Comparison of ENCODE assay signal across 8 cellular contexts in genomic region chrX:106862972-106863688, GRCh38. TPM values are rescaled to one million over a fixed set of nuclear protein-coding genes. Genes with fewer than 3 reads are reported as not detected.
DNase-seq lines count a peak whose midpoint lies in the region; ATAC-seq and TF ChIP-seq lines count a peak whose summit lies in the region.

No MANE protein-coding gene starts in this region.

- no TSS peak for BruUV-seq in mammary epithelial cell (replicated peaks; lab: Mats Ljungman, UMichigan)

- H3K36me3 ChIP-seq in mammary epithelial cell (ENCODE audit: insufficient read depth, low read length), result no peaks in the 10 kb centered on the region
- peaks cover 0 to 13% of the 10 kb centered on the region in 2 experiments for H3K36me3 ChIP-seq in mesenchymal stem cell (ENCODE audit: control insufficient read depth in 1 of 2, insufficient read depth in 2 of 2, low read depth in 1 of 2, low read length in 2 of 2)

- H2BK5ac ChIP-seq in mesenchymal stem cell (ENCODE audit: low read depth, low read length, poor library complexity, severe bottlenecking), result no peak overlapping the region

- H3K9ac ChIP-seq in mammary epithelial cell (ENCODE audit: insufficient read depth, low read length) (no peak overlapping the region), mesenchymal stem cell (ENCODE audit: low read length) (no peak overlapping the region)

- peak; percentile 70 to 77 for TF ChIP-seq CTCF in mammary epithelial cell (conservative IDR thresholded peaks at IDR 0.05 in 1 of 2, IDR thresholded peaks at IDR 0.05 in 1 of 2; ENCODE audit: extremely low read depth in 1 of 2, insufficient read depth in 1 of 2, low read depth in 1 of 2, low read length in 2 of 2)
- peak; percentile 44 for TF ChIP-seq CTCF in progenitor cell of endocrine pancreas (IDR thresholded peaks at IDR 0.05; ENCODE audit: unreplicated experiment)

- no peak overlapping the region for H3K4ac ChIP-seq in mesenchymal stem cell (ENCODE audit: low read depth in 1 of 2, low read length in 2 of 2)

- H2BK120ac ChIP-seq in mesenchymal stem cell (ENCODE audit: low read depth, low read length), result no peak overlapping the region

- in situ Hi-C loops in mammary epithelial cell (cut with MboI; ENCODE audit: low sequenced_read_pairs in 2 of 2), result no loop called here

- H3K36me3 Mint-ChIP-seq in progenitor cell of endocrine pancreas (ENCODE audit: insufficient read depth), result peaks cover 9% of the 10 kb centered on the region

- H4K91ac ChIP-seq in mesenchymal stem cell (ENCODE audit: low read length), result no peak overlapping the region

- H3K14ac ChIP-seq in mesenchymal stem cell (ENCODE audit: low read length in 2 of 2), result no peak overlapping the region

- CTCF ChIA-PET in mammary epithelial cell (lab: Charles Lee; ENCODE audit: low non-redundant PET), result interaction anchor here (0.6 kb wide), 1 partner anchor 422 kb away, joined by 5 read pairs; no protein-coding TSS in a partner anchor

- H3K27me3 ChIP-seq in mammary epithelial cell (ENCODE audit: insufficient read depth, low read length) (no peaks in the 10 kb centered on the region), mesenchymal stem cell (ENCODE audit: control insufficient read depth in 1 of 2, insufficient read depth in 1 of 2, low read length in 2 of 2) (peaks cover 0 to 9% of the 10 kb centered on the region in 2 experiments)

- H2AK5ac ChIP-seq in mesenchymal stem cell (ENCODE audit: low read length, severe bottlenecking), result no peak overlapping the region

- H3K4me2 ChIP-seq in mammary epithelial cell (ENCODE audit: insufficient read depth, low read depth, low read length) (no peak overlapping the region), mesenchymal stem cell (ENCODE audit: low read length, poor library complexity, severe bottlenecking) (no peak overlapping the region)

- H3K23ac ChIP-seq in mesenchymal stem cell (ENCODE audit: low read length in 2 of 2), result no peak overlapping the region

- no peaks in the 10 kb centered on the region for H4K20me1 ChIP-seq in mammary epithelial cell (ENCODE audit: insufficient read depth, low read length)

- peak; percentile 2 for DNase-seq in COLO829 (ENCODE audit: low spot score)
- peak; percentile 0 to 7 for DNase-seq in Kasumi-1 (lab: John Stamatoyannopoulos, UW)
- DNase-seq in mammary epithelial cell, result peak; percentile 24
- no peak for DNase-seq in progenitor cell of endocrine pancreas (ENCODE audit: low spot score, unreplicated experiment)
- DNase-seq in mesenchymal stem cell, result no peak
- DNase-seq in LoVo (ENCODE audit: low spot score), result no peak
- DNase-seq in amygdala (lab: John Stamatoyannopoulos, UW), result no peak

- H3K18ac ChIP-seq in mesenchymal stem cell (ENCODE audit: low read depth in 1 of 2, low read length in 2 of 2), result no peak overlapping the region

- peaks cover 44% of the 10 kb centered on the region for H3K9me3 Mint-ChIP-seq in progenitor cell of endocrine pancreas (ENCODE audit: low read depth)

- dilution Hi-C loops in mammary epithelial cell (cut with HindIII; ENCODE audit: low sequenced_read_pairs), result no loop called here

- no peak overlapping the region for H3K4me3 Mint-ChIP-seq in progenitor cell of endocrine pancreas (ENCODE audit: low read depth)

- H2AFZ ChIP-seq in mammary epithelial cell (ENCODE audit: low read depth, low read length) (no peak overlapping the region), mesenchymal stem cell (ENCODE audit: low read depth, low read length) (no peak overlapping the region)

- no peak overlapping the region for H3K27ac ChIP-seq in mammary epithelial cell (ENCODE audit: insufficient read depth, low read depth, low read length)
- H3K27ac ChIP-seq in mesenchymal stem cell (ENCODE audit: low read length, poor library complexity, severe bottlenecking), result no peak overlapping the region

- no peak overlapping the region for H4K8ac ChIP-seq in mesenchymal stem cell (ENCODE audit: low read length)

- peak; percentile 73 for ATAC-seq in GM18907 (IDR thresholded peaks at IDR 0.05; ENCODE audit: unreplicated experiment)

- no peaks in the 10 kb centered on the region for H3K79me1 ChIP-seq in mesenchymal stem cell (replicated peaks; ENCODE audit: low read length, poor library complexity, severe bottlenecking)

- H3K9me3 ChIP-seq in mammary epithelial cell (replicated peaks; ENCODE audit: insufficient read depth, low read length) (peaks cover 4% of the 10 kb centered on the region), mesenchymal stem cell (ENCODE audit: control insufficient read depth, low read length) (peaks cover 11% of the 10 kb centered on the region)

- no peak overlapping the region for H3K27ac Mint-ChIP-seq in progenitor cell of endocrine pancreas

- H3K4me1 ChIP-seq in mammary epithelial cell (ENCODE audit: insufficient read depth, low read length), result no peaks in the 10 kb centered on the region
- no peaks in the 10 kb centered on the region for H3K4me1 ChIP-seq in mesenchymal stem cell (ENCODE audit: control insufficient read depth, insufficient read depth, low read depth, low read length)

- no peaks in the 10 kb centered on the region for H3K27me3 Mint-ChIP-seq in progenitor cell of endocrine pancreas

- WGBS in mammary epithelial cell (ENCODE audit: low coverage, missing lambda C conversion rate), result 51% methylated on average over 11 of the region's 13 CpGs
- WGBS in mesenchymal stem cell, result 51% methylated on average over 13 of the region's 13 CpGs

- H2BK15ac ChIP-seq in mesenchymal stem cell (ENCODE audit: low read depth, poor library complexity, severe bottlenecking), result no peak overlapping the region

- no peaks in the 10 kb centered on the region for H3K4me1 Mint-ChIP-seq in progenitor cell of endocrine pancreas (ENCODE audit: low read depth)

- no peak overlapping the region for H2BK12ac ChIP-seq in mesenchymal stem cell (ENCODE audit: low read length in 2 of 2)

- H3K4me3 ChIP-seq in mammary epithelial cell (replicated peaks in 1 of 3; ENCODE audit: insufficient read depth in 1 of 3, low read depth in 2 of 3, low read length in 3 of 3), result no peak overlapping the region
- no peak overlapping the region for H3K4me3 ChIP-seq in mesenchymal stem cell (ENCODE audit: insufficient read depth in 1 of 2, low read depth in 1 of 2, low read length in 2 of 2)

- H3K79me2 ChIP-seq in mammary epithelial cell (ENCODE audit: insufficient read depth, low read length), result no peaks in the 10 kb centered on the region

- intact Hi-C loops in mammary epithelial cell (cut with micrococcal nuclease), result no loop called here

RNA-seq across cellular contexts. Expression of gene RIPPLY1, which starts 40.0 kb away (rescaled TPM):
- total RNA-seq in mammary epithelial cell (not detected), progenitor cell of endocrine pancreas (not detected in 2 replicates)
- polyA plus RNA-seq in mammary epithelial cell, result not detected
- polyA minus RNA-seq in mammary epithelial cell, result not detected
- not detected for polyA plus RNA-seq in mesenchymal stem cell (2013, experiment 1 of 2)
- polyA plus RNA-seq in mesenchymal stem cell (2013, experiment 2 of 2), result not detected

RNA-seq across cellular contexts. Expression of gene CLDN2, which starts 57.1 kb away (rescaled TPM):
- total RNA-seq in mammary epithelial cell (not detected), progenitor cell of endocrine pancreas (1.2 and 1.6 TPM in 2 replicates)
- polyA plus RNA-seq in mammary epithelial cell, result not detected
- polyA minus RNA-seq in mammary epithelial cell, result not detected
- not detected for polyA plus RNA-seq in mesenchymal stem cell (2013, experiment 1 of 2)
- polyA plus RNA-seq in mesenchymal stem cell (2013, experiment 2 of 2), result not detected

Comparison
In these comparisons a context has a peak if more than half of its experiments do, and no peak if none do; other contexts are left out.
1. DNase-seq: peak in COLO829 (single experiment), Kasumi-1 (2 of 2) and mammary epithelial cell (single experiment); none in progenitor cell of endocrine pancreas (single experiment), mesenchymal stem cell (single experiment), LoVo (single experiment) and amygdala (0 of 56).